25 cellular contexts compared by ENCODE assay signal in the genomic region with DNA sequence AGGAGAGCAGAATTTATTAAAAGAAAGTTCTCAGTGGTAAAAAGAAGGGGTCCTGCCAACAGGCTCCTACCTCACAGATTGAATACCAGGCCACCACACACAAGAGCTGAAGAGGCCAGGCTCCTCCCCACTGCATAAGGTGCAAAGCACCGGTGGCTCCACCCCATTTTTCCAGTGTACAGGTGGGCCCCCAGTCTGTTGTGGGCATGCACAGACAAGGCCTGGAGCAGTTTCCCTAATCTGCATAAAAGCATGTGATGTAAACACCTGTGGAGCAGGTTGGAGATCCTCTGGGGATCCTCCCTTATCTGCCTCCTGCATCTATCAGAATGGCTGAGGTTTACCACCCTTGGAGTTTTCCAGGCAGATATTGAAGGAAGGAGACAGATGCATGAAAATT. TPM values are rescaled to one million over a fixed set of nuclear protein-coding genes. Genes with fewer than 3 reads are reported as not detected.
"Had no signal": no experiment of that assay in that cellular context is flagged by ENCODE, and none has a peak within 500 bp of the region (broad histone marks: within the 10 kb centered on the region; RNA-seq: fewer than 3 reads in every experiment).

No MANE protein-coding gene starts in this region.

- H3K27ac ChIP-seq: breast epithelium, esophagus muscularis mucosa, left ventricle myocardium inferior, right atrium auricular region, suprapubic skin, upper lobe of right lung had no signal

- H3K4me1 ChIP-seq: breast epithelium, right atrium auricular region, suprapubic skin, upper lobe of right lung had no signal

- H3K27me3 ChIP-seq: breast epithelium, esophagus muscularis mucosa, right atrium auricular region, suprapubic skin, tibial artery, upper lobe of right lung had no signal

- H3K36me3 ChIP-seq: breast epithelium, esophagus muscularis mucosa, left ventricle myocardium inferior, right atrium auricular region, suprapubic skin, tibial artery, upper lobe of right lung had no signal

- H3K9me3 ChIP-seq: breast epithelium, esophagus muscularis mucosa, mucosa of descending colon, right atrium auricular region, suprapubic skin, tibial artery, upper lobe of right lung had no signal

- DNase-seq: activated CD4-positive, alpha-beta memory T cell treated with anti-CD3 and anti-CD28 coated beads, Interleukin-2, amount 10 ng/mL, durations not matched to agents 7 days and 5 days; activated CD4-positive, alpha-beta T cell treated with anti-CD3 and anti-CD28 coated beads for 1 hour; activated CD4-positive, alpha-beta T cell treated with anti-CD3 and anti-CD28 coated beads, Interleukin-2, amount 10 ng/mL, durations not matched to agents 7 days and 5 days; activated T-cell treated with anti-CD3 and anti-CD28 coated beads, Interleukin-2, amount 50 U/mL, for 48 hours; foreskin melanocyte; left ventricle myocardium inferior; mesendoderm; mucosa of descending colon; stimulated activated CD4-positive, alpha-beta T cell treated with anti-CD3 and anti-CD28 coated beads, Interleukin-1b, Interleukin-23, amount 100 ng/mL, for 48 hours; stimulated activated CD4-positive, alpha-beta T cell treated with anti-CD3 and anti-CD28 coated beads, Interleukin-4, amount 100 ng/mL, for 4 hours; stimulated activated CD8-positive, alpha-beta memory T cell treated with anti-CD3 and anti-CD28 coated beads, Interleukin-4, amount 100 ng/mL, for 48 hours; stimulated activated naive B cell treated with anti-CD40 and anti-IgM and Interleukin-4, amounts not matched to agents 10 μg/mL and 1 μg/mL and 100 μg/mL, for 72 hours; tibial artery; upper lobe of right lung had no signal

- H3K4me3 ChIP-seq: breast epithelium, esophagus muscularis mucosa, left ventricle myocardium inferior, lung, mucosa of descending colon, right atrium auricular region, smooth muscle cell, suprapubic skin, upper lobe of right lung had no signal

RNA-seq across cellular contexts. Expression of a gene that starts 45.7 kb away (rescaled TPM):
- total RNA-seq: activated CD4-positive, alpha-beta memory T cell treated with anti-CD3 and anti-CD28 coated beads, Interleukin-2, amount 10 ng/mL, durations not matched to agents 7 days and 5 days; activated CD4-positive, alpha-beta T cell treated with anti-CD3 and anti-CD28 coated beads, Interleukin-2, amount 10 ng/mL, durations not matched to agents 7 days and 5 days; activated naive CD4-positive, alpha-beta T cell treated with anti-CD3 and anti-CD28 coated beads, Interleukin-2, amount 50 U/mL, for 72 hours; activated T-helper 2 cell treated with anti-CD3 and anti-CD28 coated beads, Interferon-gamma antibody, Interleukin-2, Interleukin-4, amounts not matched to agents 10 μg/mL and 5 μg/mL and 100 μg/mL, durations not matched to agents 14 hours and 24 hours and 36 hours; myocyte; natural killer cell treated with Interleukin-12 subunit alpha and Interleukin-12 subunit beta and Interleukin-15 and Interleukin-18, amount 100 ng/mL, for 72 hours; pulmonary artery endothelial cell had no signal
